2 cellular contexts compared by ENCODE assay signal in the genomic region with DNA sequence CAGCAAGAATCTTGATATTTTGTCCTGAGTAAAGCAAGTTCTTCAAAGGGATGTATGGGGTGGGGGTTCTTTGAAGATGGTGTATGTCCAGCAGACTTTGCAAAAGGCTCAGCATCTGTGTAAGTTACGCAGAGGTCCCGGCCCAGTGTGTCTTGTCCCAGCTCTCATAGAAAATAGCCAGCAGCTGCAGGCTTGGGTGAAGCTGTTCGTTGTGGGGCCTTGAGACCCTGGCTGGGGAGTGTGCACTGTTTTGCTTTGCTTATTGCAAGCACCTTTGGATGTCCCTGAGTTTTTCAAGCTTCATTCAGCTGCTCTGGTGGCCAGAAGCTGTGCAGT.
TF ChIP-seq lines count a peak whose summit lies in the region.

No MANE protein-coding gene starts in this region.

TF ChIP-seq in SK-N-SH, 30 proteins besides CTCF, POLR2A, EP300 and RAD21:
- TF ChIP-seq SMC3 (IDR thresholded peaks at IDR 0.05; ENCODE audit: low read depth, low read length) (no peak), NFIC (IDR thresholded peaks at IDR 0.05; ENCODE audit: borderline replicate concordance) (no peak), CHD2 (IDR thresholded peaks at IDR 0.05; ENCODE audit: low read length, partially characterized antibody) (no peak), FOXJ3 (CRISPR knock-in tag; IDR thresholded peaks at IDR 0.05) (no peak), YY1 (IDR thresholded peaks at IDR 0.05; ENCODE audit: low read depth) (no peak), IRF3 (IDR thresholded peaks at IDR 0.05; ENCODE audit: low read depth, low read length) (no peak)
TF ChIP-seq in SK-N-SH: peak in this region for 0.

TF ChIP-seq in SK-N-SH treated with all-trans-retinoic acid at 6 μM for 48 hours, 23 proteins besides CTCF, POLR2A, EP300 and RAD21:
- no peak for TF ChIP-seq ZNF70 (CRISPR knock-in tag; IDR thresholded peaks at IDR 0.05)
- no peak for TF ChIP-seq CSDC2 (CRISPR knock-in tag; IDR thresholded peaks at IDR 0.05)
- TF ChIP-seq GLIS3 (CRISPR knock-in tag; IDR thresholded peaks at IDR 0.05), result no peak
- TF ChIP-seq OSR1 (CRISPR knock-in tag; IDR thresholded peaks at IDR 0.05), result no peak
- no peak for TF ChIP-seq SNAI2 (CRISPR knock-in tag; IDR thresholded peaks at IDR 0.05)
- TF ChIP-seq, protein P1, sequence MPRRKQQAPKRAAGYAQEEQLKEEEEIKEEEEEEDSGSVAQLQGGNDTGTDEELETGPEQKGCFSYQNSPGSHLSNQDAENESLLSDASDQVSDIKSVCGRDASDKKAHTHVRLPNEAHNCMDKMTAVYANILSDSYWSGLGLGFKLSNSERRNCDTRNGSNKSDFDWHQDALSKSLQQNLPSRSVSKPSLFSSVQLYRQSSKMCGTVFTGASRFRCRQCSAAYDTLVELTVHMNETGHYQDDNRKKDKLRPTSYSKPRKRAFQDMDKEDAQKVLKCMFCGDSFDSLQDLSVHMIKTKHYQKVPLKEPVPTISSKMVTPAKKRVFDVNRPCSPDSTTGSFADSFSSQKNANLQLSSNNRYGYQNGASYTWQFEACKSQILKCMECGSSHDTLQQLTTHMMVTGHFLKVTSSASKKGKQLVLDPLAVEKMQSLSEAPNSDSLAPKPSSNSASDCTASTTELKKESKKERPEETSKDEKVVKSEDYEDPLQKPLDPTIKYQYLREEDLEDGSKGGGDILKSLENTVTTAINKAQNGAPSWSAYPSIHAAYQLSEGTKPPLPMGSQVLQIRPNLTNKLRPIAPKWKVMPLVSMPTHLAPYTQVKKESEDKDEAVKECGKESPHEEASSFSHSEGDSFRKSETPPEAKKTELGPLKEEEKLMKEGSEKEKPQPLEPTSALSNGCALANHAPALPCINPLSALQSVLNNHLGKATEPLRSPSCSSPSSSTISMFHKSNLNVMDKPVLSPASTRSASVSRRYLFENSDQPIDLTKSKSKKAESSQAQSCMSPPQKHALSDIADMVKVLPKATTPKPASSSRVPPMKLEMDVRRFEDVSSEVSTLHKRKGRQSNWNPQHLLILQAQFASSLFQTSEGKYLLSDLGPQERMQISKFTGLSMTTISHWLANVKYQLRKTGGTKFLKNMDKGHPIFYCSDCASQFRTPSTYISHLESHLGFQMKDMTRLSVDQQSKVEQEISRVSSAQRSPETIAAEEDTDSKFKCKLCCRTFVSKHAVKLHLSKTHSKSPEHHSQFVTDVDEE (CRISPR knock-in tag; IDR thresholded peaks at IDR 0.05), result no peak
- no peak for TF ChIP-seq BACH2 (CRISPR knock-in tag; IDR thresholded peaks at IDR 0.05; ENCODE audit: borderline replicate concordance)
- no peak for TF ChIP-seq TOX (CRISPR knock-in tag; IDR thresholded peaks at IDR 0.05; ENCODE audit: borderline replicate concordance)
- TF ChIP-seq POU6F1 (CRISPR knock-in tag; IDR thresholded peaks at IDR 0.05; ENCODE audit: borderline replicate concordance, low read depth), result no peak
- TF ChIP-seq ESRRG (CRISPR knock-in tag; IDR thresholded peaks at IDR 0.05), result no peak
- TF ChIP-seq CSRNP3 (CRISPR knock-in tag; IDR thresholded peaks at IDR 0.05), result no peak
- TF ChIP-seq ZFP3 (CRISPR knock-in tag; IDR thresholded peaks at IDR 0.05), result no peak
- TF ChIP-seq RARB (CRISPR knock-in tag; IDR thresholded peaks at IDR 0.05), result no peak
- TF ChIP-seq ZNF565 (CRISPR knock-in tag; conservative IDR thresholded peaks at IDR 0.05; ENCODE audit: low read depth), result no peak
- no peak for TF ChIP-seq CREB5 (CRISPR knock-in tag; IDR thresholded peaks at IDR 0.05; ENCODE audit: low read depth)
- no peak for TF ChIP-seq ZFP30 (CRISPR knock-in tag; IDR thresholded peaks at IDR 0.05)
- TF ChIP-seq PPARA (CRISPR knock-in tag; IDR thresholded peaks at IDR 0.05; ENCODE audit: borderline replicate concordance), result no peak
- no peak for TF ChIP-seq ZC3H10 (CRISPR knock-in tag; IDR thresholded peaks at IDR 0.05)
